ENCODE assay signal across 1 cellular context in genomic region chr11:132095230-132096165, GRCh38.
TF ChIP-seq lines count a peak whose summit lies in the region.

No MANE protein-coding gene starts in this region.

TF ChIP-seq in GM23338, 12 proteins besides CTCF, POLR2A, EP300 and RAD21 (continued from another document):
- TF ChIP-seq ZNF462 (CRISPR knock-in tag; IDR thresholded peaks at IDR 0.05) (no peak), CREB1 (CRISPR knock-in tag; IDR thresholded peaks at IDR 0.05; ENCODE audit: low read depth) (no peak), REST (IDR thresholded peaks at IDR 0.05; ENCODE audit: unreplicated experiment) (no peak), ZNF114 (CRISPR knock-in tag; IDR thresholded peaks at IDR 0.05) (no peak), NANOG (IDR thresholded peaks at IDR 0.05; ENCODE audit: borderline replicate concordance) (no peak), JUNB (IDR thresholded peaks at IDR 0.05; ENCODE audit: unreplicated experiment) (no peak), POLR2AphosphoS5 (IDR thresholded peaks at IDR 0.05; ENCODE audit: low read depth) (no peak), ETS1 (IDR thresholded peaks at IDR 0.05) (no peak), ZNF331 (CRISPR knock-in tag; IDR thresholded peaks at IDR 0.05; ENCODE audit: low read depth) (no peak), STAT1 (IDR thresholded peaks at IDR 0.05; ENCODE audit: unreplicated experiment) (no peak)
TF ChIP-seq in GM23338: peak in this region for 0.
